ENCODE assay signal across 24 cellular contexts in genomic region chr20:61435823-61436220, GRCh38.
DNase-seq lines count a peak whose midpoint lies in the region; TF ChIP-seq lines count a peak whose summit lies in the region.
"Had no signal": no experiment of that assay in that cellular context is flagged by ENCODE, and none has a peak within 500 bp of the region (broad histone marks: within the 10 kb centered on the region; RNA-seq: fewer than 3 reads in every experiment).

No MANE protein-coding gene starts in this region.

- no peaks in the 10 kb centered on the region; the same call in 1 of the 2 replicates for H3K27me3 ChIP-seq in Caco-2 (replicated peaks; ENCODE audit: control insufficient read depth, insufficient read depth, low read length)
- H3K27me3 ChIP-seq in HUES6 (ENCODE audit: control insufficient read depth, insufficient read depth, low read length): no peaks in the 10 kb centered on the region
- H3K27me3 ChIP-seq: Peyer's patch, thyroid gland had no signal

- DNase-seq in Caco-2: peak in 1 of 2 experiments; percentile 35
- DNase-seq in endothelial cell (ENCODE audit: low spot score): no peak
- DNase-seq in neural crest cell (ENCODE audit: low read depth, low spot score): no peak
- DNase-seq in ecto neural progenitor cell (ENCODE audit: low spot score): no peak
- no peak for DNase-seq in AG08395 (ENCODE audit: low spot score)
- DNase-seq in activated naive CD4-positive, alpha-beta T cell treated with anti-CD3 and anti-CD28 coated beads, Interleukin-2, amount 50 U/mL, for 16 hours: no peak
- no peak for DNase-seq in NCI-H446 treated with DMSO at 0.1 percent for 48 hours (lab: John Stamatoyannopoulos, UW)
- DNase-seq: activated CD4-positive, alpha-beta T cell treated with anti-CD3 and anti-CD28 coated beads for 36 hours; activated naive CD4-positive, alpha-beta T cell treated with anti-CD3 and anti-CD28 coated beads for 36 hours; activated T-cell treated with anti-CD3 and anti-CD28 coated beads, Interleukin-2, amount 50 U/mL, for 48 hours; KG1; MM.1S; NCI-H1436; NCI-H510A; NK-92 treated with Interleukin-12 subunit alpha and Interleukin-12 subunit beta, amount 100 ng/mL, for 24 hours; Peyer's patch; stimulated activated naive CD8-positive, alpha-beta T cell treated with anti-CD3 and anti-CD28 coated beads, Interleukin-15, amount 100 ng/mL, for 72 hours; T-helper 17 cell; thyroid gland had no signal

- TF ChIP-seq CTCF in Caco-2 (IDR thresholded peaks at IDR 0.05; ENCODE audit: insufficient read depth in 1 of 2, low read depth in 1 of 2, low read length in 1 of 2, severe bottlenecking in 1 of 2, unreplicated experiment in 1 of 2) (no peak), endothelial cell (IDR thresholded peaks at IDR 0.05; ENCODE audit: unreplicated experiment) (no peak), neural crest cell (conservative IDR thresholded peaks at IDR 0.05) (no peak)

- H3K27me3 Mint-ChIP-seq in Caco-2 (ENCODE audit: insufficient read depth, unreplicated experiment) (peaks cover 10% of the 10 kb centered on the region), endothelial cell (ENCODE audit: unreplicated experiment) (peaks cover 3% of the 10 kb centered on the region), neural crest cell (ENCODE audit: low read depth) (no peaks in the 10 kb centered on the region)

- POLR2A ChIA-PET in Caco-2 (lab: Charles Lee): no interaction called here

- no peaks in the 10 kb centered on the region for H3K36me3 ChIP-seq in Caco-2 (ENCODE audit: control insufficient read depth, insufficient read depth, low read length)
- H3K36me3 ChIP-seq in HUES6 (ENCODE audit: control insufficient read depth, insufficient read depth, low read length): no peaks in the 10 kb centered on the region
- H3K36me3 ChIP-seq: Peyer's patch, prostate gland, thyroid gland had no signal

- peak overlapping the region; percentile 84 for H3K27ac ChIP-seq in HUES6 (ENCODE audit: low read depth, low read length)
- H3K27ac ChIP-seq: C4-2B, hepatocyte, Peyer's patch, prostate gland, thyroid gland had no signal

- CTCF ChIA-PET in Caco-2 (lab: Charles Lee): no interaction called here

- peaks cover 9% of the 10 kb centered on the region for H3K9me3 ChIP-seq in Caco-2
- H3K9me3 ChIP-seq in HUES6 (ENCODE audit: control insufficient read depth, insufficient read depth, low read depth, low read length): no peaks in the 10 kb centered on the region
- H3K9me3 ChIP-seq: Peyer's patch, prostate gland, thyroid gland had no signal

- H3K27ac Mint-ChIP-seq in Caco-2 (ENCODE audit: unreplicated experiment) (peak overlapping the region; percentile 81), endothelial cell (ENCODE audit: unreplicated experiment) (peak overlapping the region; percentile 49), neural crest cell (ENCODE audit: unreplicated experiment) (peak overlapping the region; percentile 98)
- H3K27ac Mint-ChIP-seq: activated CD4-positive, alpha-beta T cell treated with anti-CD3 and anti-CD28 coated beads for 36 hours; activated naive CD4-positive, alpha-beta T cell treated with anti-CD3 and anti-CD28 coated beads for 36 hours; stimulated activated naive CD8-positive, alpha-beta T cell treated with anti-CD3 and anti-CD28 coated beads, Interleukin-15, amount 100 ng/mL, for 72 hours; T-helper 17 cell had no signal

- peaks cover 23% of the 10 kb centered on the region for H3K4me1 Mint-ChIP-seq in Caco-2 (ENCODE audit: low read depth, unreplicated experiment)
- H3K4me1 Mint-ChIP-seq in endothelial cell (ENCODE audit: unreplicated experiment): peaks cover 13% of the 10 kb centered on the region
- peaks cover 75% of the 10 kb centered on the region for H3K4me1 Mint-ChIP-seq in neural crest cell
- H3K4me1 Mint-ChIP-seq: activated CD4-positive, alpha-beta T cell treated with anti-CD3 and anti-CD28 coated beads for 36 hours; stimulated activated naive CD8-positive, alpha-beta T cell treated with anti-CD3 and anti-CD28 coated beads, Interleukin-15, amount 100 ng/mL, for 72 hours; T-helper 17 cell had no signal

- peak overlapping the region; percentile 74 for H3K9ac ChIP-seq in HUES6 (ENCODE audit: low read length)

- H3K4me3 ChIP-seq in Caco-2 (ENCODE audit: low read depth, low read length): no peak overlapping the region
- peak overlapping the region; percentile 16; the same call in 1 of the 2 replicates for H3K4me3 ChIP-seq in HUES6 (ENCODE audit: low read depth, low read length)
- H3K4me3 ChIP-seq: hepatocyte, Peyer's patch, prostate gland, thyroid gland had no signal

- H3K36me3 Mint-ChIP-seq in Caco-2 (ENCODE audit: insufficient read depth, unreplicated experiment) (no peaks in the 10 kb centered on the region), endothelial cell (ENCODE audit: low read depth, unreplicated experiment) (no peaks in the 10 kb centered on the region), neural crest cell (ENCODE audit: low read depth) (no peaks in the 10 kb centered on the region)

- peaks cover 27% of the 10 kb centered on the region for H3K4me1 ChIP-seq in Caco-2
- H3K4me1 ChIP-seq in HUES6 (ENCODE audit: control insufficient read depth, insufficient read depth, low read length): peaks cover 67% of the 10 kb centered on the region
- H3K4me1 ChIP-seq: Peyer's patch, prostate gland, thyroid gland had no signal

- H3K9me3 Mint-ChIP-seq in Caco-2 (ENCODE audit: unreplicated experiment): peaks cover 26% of the 10 kb centered on the region
- no peaks in the 10 kb centered on the region for H3K9me3 Mint-ChIP-seq in endothelial cell (ENCODE audit: unreplicated experiment)
- no peaks in the 10 kb centered on the region for H3K9me3 Mint-ChIP-seq in neural crest cell
- H3K9me3 Mint-ChIP-seq: activated naive CD4-positive, alpha-beta T cell treated with anti-CD3 and anti-CD28 coated beads for 36 hours; nephron; stimulated activated naive CD8-positive, alpha-beta T cell treated with anti-CD3 and anti-CD28 coated beads, Interleukin-15, amount 100 ng/mL, for 72 hours had no signal

- intact Hi-C loops in Caco-2 (cut with micrococcal nuclease; ENCODE audit: unreplicated experiment): no loop called here

- no peak overlapping the region for H3K4me3 Mint-ChIP-seq in Caco-2 (ENCODE audit: unreplicated experiment)
- H3K4me3 Mint-ChIP-seq in endothelial cell (ENCODE audit: unreplicated experiment): no peak overlapping the region
- H3K4me3 Mint-ChIP-seq in neural crest cell: peak overlapping the region; percentile 76
- H3K4me3 Mint-ChIP-seq: activated CD4-positive, alpha-beta T cell treated with anti-CD3 and anti-CD28 coated beads for 36 hours; activated naive CD4-positive, alpha-beta T cell treated with anti-CD3 and anti-CD28 coated beads for 36 hours; nephron; stimulated activated naive CD8-positive, alpha-beta T cell treated with anti-CD3 and anti-CD28 coated beads, Interleukin-15, amount 100 ng/mL, for 72 hours; T-helper 17 cell had no signal

- no TSS peak for BruUV-seq in Caco-2 (replicated peaks; lab: Mats Ljungman, UMichigan)
